14 cellular contexts compared by ENCODE assay signal in the genomic region with DNA sequence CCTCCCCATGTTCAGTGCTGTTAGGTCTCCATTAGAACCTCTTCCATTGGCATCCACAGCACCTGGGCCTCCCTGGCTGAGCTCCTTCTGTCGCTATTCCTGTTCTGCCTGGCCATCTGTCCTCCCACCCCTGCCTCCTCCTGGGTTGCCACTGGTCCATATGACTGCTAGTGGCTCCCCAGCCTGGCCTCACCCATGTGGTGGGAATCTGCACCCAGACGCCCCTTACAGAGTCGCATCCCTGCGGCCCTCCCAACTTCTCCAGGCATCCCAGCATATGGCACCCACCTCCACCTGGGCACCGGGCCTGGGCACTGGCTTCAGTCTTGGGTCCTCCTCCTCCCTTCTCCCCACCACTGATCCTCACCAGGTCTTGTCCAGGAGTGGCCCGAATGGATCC. TPM values are rescaled to one million over a fixed set of nuclear protein-coding genes. Genes with fewer than 3 reads are reported as not detected.
DNase-seq lines count a peak whose midpoint lies in the region; ATAC-seq, FAIRE-seq and TF ChIP-seq lines count a peak whose summit lies in the region.
"Had no signal": no experiment of that assay in that cellular context is flagged by ENCODE, and none has a peak within 500 bp of the region (broad histone marks: within the 10 kb centered on the region; RNA-seq: fewer than 3 reads in every experiment).

No MANE protein-coding gene starts in this region.

- peak overlapping the region in 1 of 2 donors; percentile 79 for H3K4me3 Mint-ChIP-seq in CD14-positive monocyte
- peak overlapping the region; percentile 53 for H3K4me3 Mint-ChIP-seq in neural crest cell
- H3K4me3 Mint-ChIP-seq: endodermal cell; stimulated activated memory B cell treated with anti-CD40 and anti-IgM and Interleukin-4, amounts not matched to agents 10 μg/mL and 1 μg/mL and 100 μg/mL, for 72 hours had no signal

- TF ChIP-seq CTCF in CD14-positive monocyte (IDR thresholded peaks at IDR 0.05) = no peak
- no peak for TF ChIP-seq CTCF in neural crest cell (conservative IDR thresholded peaks at IDR 0.05)

- ATAC-seq in HG03354 (IDR thresholded peaks at IDR 0.05; ENCODE audit: poor library complexity, severe bottlenecking, unreplicated experiment) = no peak
- ATAC-seq: body of pancreas; stimulated activated memory B cell treated with anti-CD40 and anti-IgM and Interleukin-4, amounts not matched to agents 10 μg/mL and 1 μg/mL and 100 μg/mL, for 72 hours had no signal

- H3K9me3 Mint-ChIP-seq in CD14-positive monocyte (peaks cover 0 to 2% (median 0%) of the 10 kb centered on the region in 7 donors), neural crest cell (no peaks in the 10 kb centered on the region)
- H3K9me3 Mint-ChIP-seq: stimulated activated memory B cell treated with anti-CD40 and anti-IgM and Interleukin-4, amounts not matched to agents 10 μg/mL and 1 μg/mL and 100 μg/mL, for 72 hours had no signal

- 0 out of 2 replicates have a peak, but pooled peaks have one; percentile 10 for TF ChIP-seq POLR2A in H54 (IDR thresholded peaks at IDR 0.05; ENCODE audit: low read depth, low read length)

- H3K4me1 Mint-ChIP-seq in CD14-positive monocyte = peaks cover 66% of the 10 kb centered on the region
- H3K4me1 Mint-ChIP-seq in neural crest cell = peaks cover 46% of the 10 kb centered on the region

- DNase-seq in CD14-positive monocyte (ENCODE audit: low spot score) (peak; percentile 23), H54 (ENCODE audit: insufficient read length, low spot score) (no peak), cerebellum (ENCODE audit: low spot score) (peak; percentile 49), neural crest cell (ENCODE audit: low read depth, low spot score) (no peak)
- no peak for DNase-seq in activated CD4-positive, CD25-positive, alpha-beta regulatory T cell treated with anti-CD3 and anti-CD28 coated beads, Interleukin-2, amount 50 U/mL, for 72 hours
- DNase-seq in stimulated activated CD4-positive, alpha-beta T cell treated with anti-CD3 and anti-CD28 coated beads, Interleukin-15, amount 100 ng/mL, for 24 hours = no peak
- DNase-seq: body of pancreas, endodermal cell, NCI-H2171 treated with DMSO at 0.1 percent for 48 hours had no signal

- intact Hi-C loops in CD14-positive monocyte (cut with micrococcal nuclease) = no loop called here

- H3K36me3 Mint-ChIP-seq in CD14-positive monocyte = peaks cover 36 to 47% of the 10 kb centered on the region in 2 donors
- peaks cover 16% of the 10 kb centered on the region for H3K36me3 Mint-ChIP-seq in neural crest cell (ENCODE audit: low read depth)

- H3K27me3 Mint-ChIP-seq in CD14-positive monocyte (ENCODE audit: low read depth in 3 of 3) (peaks cover 0 to 3% (median 0%) of the 10 kb centered on the region in 3 donors), neural crest cell (ENCODE audit: low read depth) (no peaks in the 10 kb centered on the region)
- H3K27me3 Mint-ChIP-seq: stimulated activated memory B cell treated with anti-CD40 and anti-IgM and Interleukin-4, amounts not matched to agents 10 μg/mL and 1 μg/mL and 100 μg/mL, for 72 hours had no signal

- H3K27ac Mint-ChIP-seq in CD14-positive monocyte (peak overlapping the region; percentile 60 to 91 (median 86)), neural crest cell (ENCODE audit: unreplicated experiment) (no peak overlapping the region)
- H3K27ac Mint-ChIP-seq: endodermal cell; stimulated activated memory B cell treated with anti-CD40 and anti-IgM and Interleukin-4, amounts not matched to agents 10 μg/mL and 1 μg/mL and 100 μg/mL, for 72 hours had no signal

- FAIRE-seq in H54 (lab: Jason Lieb, UNC) = no peak
- FAIRE-seq: D721Med had no signal

RNA-seq across cellular contexts. Expression of gene CDC25B, which starts 7.7 kb away (rescaled TPM):
- polyA plus RNA-seq in CD14-positive monocyte = 1 to 10 TPM; 3.6 to 4.0 TPM
- total RNA-seq in cerebellum = 9.2 TPM
- total RNA-seq in neural crest cell = 46.5 and 47.5 TPM in 2 replicates

RNA-seq across cellular contexts. Expression of gene AP5S1, which starts 16.5 kb away (rescaled TPM):
- 10 to 100 TPM in 1 of 2 donors, 1 to 10 TPM in 1; 8.6 to 10.8 TPM for polyA plus RNA-seq in CD14-positive monocyte
- total RNA-seq in cerebellum = 7.4 TPM
- total RNA-seq in neural crest cell = 9.3 and 12.8 TPM in 2 replicates

RNA-seq across cellular contexts. Expression of gene CENPB, which starts 17.3 kb away (rescaled TPM):
- 1 to 10 TPM; 1.1 to 1.4 TPM for polyA plus RNA-seq in CD14-positive monocyte
- 29.9 TPM for total RNA-seq in cerebellum
- total RNA-seq in neural crest cell = 82.1 and 83.6 TPM in 2 replicates

RNA-seq across cellular contexts. Expression of gene SPEF1, which starts 22.6 kb away (rescaled TPM):
- polyA plus RNA-seq in CD14-positive monocyte = not detected
- total RNA-seq in cerebellum (1.00 TPM), neural crest cell (0.54 and 0.55 TPM in 2 replicates)
- total RNA-seq: glomerular endothelial cell, kidney epithelial cell had no signal

RNA-seq across cellular contexts. Expression of gene ADISSP, which starts 36.3 kb away (rescaled TPM):
- polyA plus RNA-seq in CD14-positive monocyte = 10 to 100 TPM; 59.6 to 68.5 TPM
- total RNA-seq in cerebellum (9.7 TPM), neural crest cell (86.0 and 93.0 TPM in 2 replicates)

Comparison
In these comparisons a context has a peak if more than half of its experiments do, and no peak if none do; other contexts are left out.
1. DNase-seq: peak in CD14-positive monocyte (single experiment) and cerebellum (single experiment); none in H54 (single experiment), neural crest cell (single experiment), activated CD4-positive, CD25-positive, alpha-beta regulatory T cell treated with anti-CD3 and anti-CD28 coated beads, Interleukin-2, amount 50 U/mL, for 72 hours (single experiment) and stimulated activated CD4-positive, alpha-beta T cell treated with anti-CD3 and anti-CD28 coated beads, Interleukin-15, amount 100 ng/mL, for 24 hours (single experiment).